ENCODE assay signal across 1 cellular context in genomic region chr5:43973318-43973717, GRCh38.
TF ChIP-seq lines count a peak whose summit lies in the region.

No MANE protein-coding gene starts in this region.

TF ChIP-seq in HepG2, 621 proteins besides CTCF, POLR2A, EP300 and RAD21 (continued from another document and continues in another):
- no peak for TF ChIP-seq BRCA1 (CRISPR knock-in tag; IDR thresholded peaks at IDR 0.05)
- TF ChIP-seq PHF21A (CRISPR knock-in tag; IDR thresholded peaks at IDR 0.05): no peak
- TF ChIP-seq NR2F6 (IDR thresholded peaks at IDR 0.05): no peak
- no peak for TF ChIP-seq NR2F6 (CRISPR knock-in tag; IDR thresholded peaks at IDR 0.05)
- no peak for TF ChIP-seq ZNF646 (CRISPR knock-in tag; IDR thresholded peaks at IDR 0.05)
- no peak for TF ChIP-seq UBTF (CRISPR knock-in tag; IDR thresholded peaks at IDR 0.05)
- no peak for TF ChIP-seq ZKSCAN1 (IDR thresholded peaks at IDR 0.05; ENCODE audit: low read length)
- no peak for TF ChIP-seq SOX13 (IDR thresholded peaks at IDR 0.05)
- TF ChIP-seq SOX13 (CRISPR knock-in tag; conservative IDR thresholded peaks at IDR 0.05 in 1 of 2, IDR thresholded peaks at IDR 0.05 in 1 of 2): peak in 1 of 2 experiments; percentile 50; a peak in 1 of 4 replicates
- no peak for TF ChIP-seq ZNF280B (CRISPR knock-in tag; IDR thresholded peaks at IDR 0.05; ENCODE audit: borderline replicate concordance)
- peak; percentile 20; the same call in 1 of the 2 replicates for TF ChIP-seq NCOA2 (CRISPR knock-in tag; IDR thresholded peaks at IDR 0.05)
- no peak for TF ChIP-seq YEATS4 (CRISPR knock-in tag; IDR thresholded peaks at IDR 0.05; ENCODE audit: borderline replicate concordance)
- no peak for TF ChIP-seq BORCS8-MEF2B (CRISPR knock-in tag; IDR thresholded peaks at IDR 0.05)
- TF ChIP-seq ZNF367 (CRISPR knock-in tag; IDR thresholded peaks at IDR 0.05; ENCODE audit: borderline replicate concordance): no peak
- TF ChIP-seq FOXC1 (CRISPR knock-in tag; IDR thresholded peaks at IDR 0.05; ENCODE audit: borderline replicate concordance): no peak
- TF ChIP-seq SOX6 (IDR thresholded peaks at IDR 0.05): no peak
- peak; percentile 35; the same call in 1 of the 2 replicates for TF ChIP-seq SOX6 (CRISPR knock-in tag; IDR thresholded peaks at IDR 0.05)
- TF ChIP-seq ZBTB37 (CRISPR knock-in tag; IDR thresholded peaks at IDR 0.05): no peak
- TF ChIP-seq GTF3A (CRISPR knock-in tag; conservative IDR thresholded peaks at IDR 0.05): no peak
- no peak for TF ChIP-seq SIX4 (CRISPR knock-in tag; IDR thresholded peaks at IDR 0.05)
- peak; percentile 31; the same call in 1 of the 2 replicates for TF ChIP-seq ZNF331 (CRISPR knock-in tag; IDR thresholded peaks at IDR 0.05)
- TF ChIP-seq ZNF567 (CRISPR knock-in tag; IDR thresholded peaks at IDR 0.05; ENCODE audit: borderline replicate concordance): no peak
- no peak for TF ChIP-seq ATF1 (CRISPR knock-in tag; IDR thresholded peaks at IDR 0.05)
- TF ChIP-seq ZNF570 (CRISPR knock-in tag; IDR thresholded peaks at IDR 0.05; ENCODE audit: borderline replicate concordance): no peak
- TF ChIP-seq PREB (CRISPR knock-in tag; IDR thresholded peaks at IDR 0.05): no peak
- TF ChIP-seq FOXP1 (IDR thresholded peaks at IDR 0.05): no peak
- TF ChIP-seq FOXP1 (CRISPR knock-in tag; IDR thresholded peaks at IDR 0.05): peak; percentile 55; the same call in 1 of the 2 replicates
- no peak for TF ChIP-seq IKZF5 (CRISPR knock-in tag; IDR thresholded peaks at IDR 0.05)
- no peak for TF ChIP-seq ERF (CRISPR knock-in tag; IDR thresholded peaks at IDR 0.05)
- TF ChIP-seq NFRKB (IDR thresholded peaks at IDR 0.05): no peak
- no peak for TF ChIP-seq FOXP4 (CRISPR knock-in tag; IDR thresholded peaks at IDR 0.05)
- TF ChIP-seq ZFP62 (CRISPR knock-in tag; IDR thresholded peaks at IDR 0.05): no peak
- no peak for TF ChIP-seq ARID2 (CRISPR knock-in tag; IDR thresholded peaks at IDR 0.05; ENCODE audit: borderline replicate concordance)
- no peak for TF ChIP-seq HOXA9 (CRISPR knock-in tag; IDR thresholded peaks at IDR 0.05; ENCODE audit: borderline replicate concordance)
- no peak for TF ChIP-seq ZNF20 (CRISPR knock-in tag; IDR thresholded peaks at IDR 0.05)
- no peak for TF ChIP-seq MXD4 (CRISPR knock-in tag; IDR thresholded peaks at IDR 0.05)
- TF ChIP-seq NR1H2 (CRISPR knock-in tag; IDR thresholded peaks at IDR 0.05; ENCODE audit: borderline replicate concordance, low read depth): no peak
- TF ChIP-seq ZNF691 (CRISPR knock-in tag; IDR thresholded peaks at IDR 0.05; ENCODE audit: borderline replicate concordance, low read depth): no peak
- no peak for TF ChIP-seq DR1 (CRISPR knock-in tag; IDR thresholded peaks at IDR 0.05)
- TF ChIP-seq ZBTB25 (CRISPR knock-in tag; IDR thresholded peaks at IDR 0.05): 0 out of 2 replicates have a peak, but pooled peaks have one; percentile 31
- no peak for TF ChIP-seq MXD1 (CRISPR knock-in tag; IDR thresholded peaks at IDR 0.05)
